19 cellular contexts compared by ENCODE assay signal in the genomic region with DNA sequence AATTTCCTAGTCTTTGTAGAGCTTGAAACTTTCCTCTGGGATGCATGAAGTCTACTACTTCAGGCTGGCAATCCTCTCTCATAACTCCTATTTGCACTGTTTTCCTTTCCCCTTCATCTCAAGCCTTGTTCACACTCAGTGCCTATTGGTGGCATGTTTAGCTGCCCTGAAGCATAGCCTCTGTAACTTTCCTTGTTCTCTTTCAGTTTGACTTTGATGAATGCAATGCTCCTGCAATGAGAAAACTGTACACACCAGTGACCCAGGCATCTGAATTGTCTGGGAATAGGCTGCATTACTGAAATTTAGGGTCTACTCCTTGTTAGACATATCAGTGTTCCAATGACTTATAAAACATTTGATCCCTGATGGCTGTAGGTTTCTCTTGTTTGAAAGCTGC.
"Had no signal": no experiment of that assay in that cellular context is flagged by ENCODE, and none has a peak within 500 bp of the region (broad histone marks: within the 10 kb centered on the region; RNA-seq: fewer than 3 reads in every experiment).

No MANE protein-coding gene starts in this region.

- H3K36me3 Mint-ChIP-seq: memory B cell, natural killer cell had no signal

- H3K27ac ChIP-seq: coronary artery, lower lobe of right lung, neutrophil, pancreas, right lobe of liver, stomach, thyroid gland, vagina had no signal

- DNase-seq: effector memory CD8-positive, alpha-beta T cell; kidney glomerular epithelial cell; left colon; left ventricle myocardium superior; lower lobe of right lung; natural killer cell; pancreas; right lobe of liver; small intestine; stimulated activated CD4-positive, alpha-beta T cell treated with anti-CD3 and anti-CD28 coated beads, Interleukin-15, amount 100 ng/mL, for 24 hours; stimulated activated CD4-positive, alpha-beta T cell treated with anti-CD3 and anti-CD28 coated beads, Interleukin-2, amount 100 ng/mL, for 48 hours; stimulated activated naive CD4-positive, alpha-beta T cell; stomach; thyroid gland; trophoblast cell had no signal

- H3K4me3 ChIP-seq: coronary artery, lower lobe of right lung, pancreas, right lobe of liver, stomach, thyroid gland, vagina had no signal

- H3K27me3 ChIP-seq: neutrophil, pancreas, right lobe of liver, stomach, thyroid gland, vagina had no signal

- H3K27ac Mint-ChIP-seq: effector memory CD8-positive, alpha-beta T cell; memory B cell; natural killer cell had no signal

- H3K4me1 Mint-ChIP-seq: memory B cell, natural killer cell had no signal

- H3K4me1 ChIP-seq: lower lobe of right lung, pancreas, right lobe of liver, stomach, vagina had no signal

- H3K9me3 ChIP-seq: lower lobe of right lung, neutrophil, pancreas, right lobe of liver, stomach, thyroid gland, vagina had no signal

- H3K27me3 Mint-ChIP-seq: effector memory CD8-positive, alpha-beta T cell had no signal

- H3K4me3 Mint-ChIP-seq: effector memory CD8-positive, alpha-beta T cell; memory B cell; natural killer cell had no signal

- H3K9me3 Mint-ChIP-seq: memory B cell had no signal

- ATAC-seq: effector memory CD8-positive, alpha-beta T cell; left colon; left ventricle myocardium superior; lower lobe of right lung; natural killer cell; pancreas; right lobe of liver had no signal

- H3K36me3 ChIP-seq: lower lobe of right lung, neutrophil, pancreas, right lobe of liver, stomach, thyroid gland, vagina had no signal
